ENCODE assay signal across 9 cellular contexts in genomic region chr1:43368646-43369020, GRCh38. TPM values are rescaled to one million over a fixed set of nuclear protein-coding genes. Genes with fewer than 3 reads are reported as not detected.
DNase-seq lines count a peak whose midpoint lies in the region; ATAC-seq and TF ChIP-seq lines count a peak whose summit lies in the region.
"Had no signal": no experiment of that assay in that cellular context is flagged by ENCODE, and none has a peak within 500 bp of the region (broad histone marks: within the 10 kb centered on the region; RNA-seq: fewer than 3 reads in every experiment).

No MANE protein-coding gene starts in this region.

- no peak for ATAC-seq in PC-3
- no peak for ATAC-seq in HG03095 (IDR thresholded peaks at IDR 0.05; ENCODE audit: unreplicated experiment)

- H3K79me1 ChIP-seq in trophoblast cell (ENCODE audit: low read length): peaks cover 20% of the 10 kb centered on the region

- TSS peak; percentile 83 for BruUV-seq in PC-3 (replicated peaks; lab: Mats Ljungman, UMichigan)

- POLR2A ChIA-PET in PC-3 (lab: Charles Lee; ENCODE audit: unreplicated experiment): interaction anchor here (0.8 kb wide), 1 partner anchor 10 kb away, joined by 3 read pairs; the partner anchor contains the start of gene CDC20

- H3K9me2 ChIP-seq in PC-3 (replicated peaks; ENCODE audit: low read length): no peaks in the 10 kb centered on the region

- peaks cover 56% of the 10 kb centered on the region for H3K79me2 ChIP-seq in PC-3 (ENCODE audit: low read length)
- H3K79me2 ChIP-seq in trophoblast cell (ENCODE audit: control insufficient read depth, insufficient read depth, low read length, poor library complexity): peaks cover 15% of the 10 kb centered on the region

- H3K4me2 ChIP-seq in PC-3 (ENCODE audit: low read length) (peak overlapping the region; percentile 96), trophoblast cell (ENCODE audit: low read length) (peak overlapping the region; percentile 70)

- no peak overlapping the region for H2BK5ac ChIP-seq in trophoblast cell (ENCODE audit: low read depth, low read length, poor library complexity)

- H2AK5ac ChIP-seq in trophoblast cell (ENCODE audit: low read length): peak overlapping the region; percentile 8

- TF ChIP-seq CTCF in PC-3 (conservative IDR thresholded peaks at IDR 0.05; ENCODE audit: low read depth, low read length): no peak
- TF ChIP-seq CTCF in epithelial cell of proximal tubule (conservative IDR thresholded peaks at IDR 0.05; ENCODE audit: low read depth, low read length): no peak

- WGBS in trophoblast cell (ENCODE audit: extremely low coverage, insufficient coverage, insufficient read length): no CpG with 5 or more reads among the region's 6 CpGs

- peak overlapping the region; percentile 6 for H2BK120ac ChIP-seq in trophoblast cell (ENCODE audit: insufficient read depth, low read length, poor library complexity)

- H3K4me3 ChIP-seq in GM08714 (ENCODE audit: low read length) (peak overlapping the region; percentile 83), PC-3 (ENCODE audit: low read length) (peak overlapping the region; percentile 86), epithelial cell of proximal tubule (ENCODE audit: low read depth, low read length) (peak overlapping the region; percentile 94), trophoblast cell (ENCODE audit: low read depth, low read length) (no peak overlapping the region)

- peaks cover 59% of the 10 kb centered on the region for H3K4me1 ChIP-seq in PC-3 (ENCODE audit: insufficient read depth, low read length)
- H3K4me1 ChIP-seq in trophoblast cell (ENCODE audit: control insufficient read depth in 1 of 2, insufficient read depth in 2 of 2, low read length in 2 of 2): peaks cover 27 to 33% of the 10 kb centered on the region in 2 experiments

- DNase-seq in PC-3 (no peak), epithelial cell of proximal tubule (ENCODE audit: low read depth) (no peak), trophoblast cell (peak in 1 of 2 donors; percentile 7), AML-193 (lab: John Stamatoyannopoulos, UW) (no peak), NOMO-1 treated with dmso at 0.1 percent for 144 hours (lab: John Stamatoyannopoulos, UW; ENCODE audit: unreplicated experiment) (no peak), DMS114 treated with DMSO at 0.1 percent for 48 hours (lab: John Stamatoyannopoulos, UW; ENCODE audit: unreplicated experiment) (no peak)

- peak overlapping the region; percentile 8 for H3K4ac ChIP-seq in trophoblast cell (ENCODE audit: low read depth, low read length)

- H3K18ac ChIP-seq in trophoblast cell (ENCODE audit: low read length): no peak overlapping the region

- peak overlapping the region; percentile 19 for H4K12ac ChIP-seq in trophoblast cell (ENCODE audit: low read depth, low read length)

- H4K20me1 ChIP-seq in PC-3 (ENCODE audit: low read length): no peaks in the 10 kb centered on the region

- H3F3A ChIP-seq in PC-3 (ENCODE audit: low read length, unreplicated experiment): peaks cover 20% of the 10 kb centered on the region

- intact Hi-C loops in PC-3 (cut with micrococcal nuclease): no loop called here

- H3K9me3 ChIP-seq in PC-3 (ENCODE audit: low read length) (no peaks in the 10 kb centered on the region), trophoblast cell (ENCODE audit: insufficient read depth, low read depth, low read length) (no peaks in the 10 kb centered on the region)

- H3K9ac ChIP-seq in PC-3 (ENCODE audit: low read length) (peak overlapping the region; percentile 91), trophoblast cell (ENCODE audit: low read length) (peak overlapping the region; percentile 11)

- H2AFZ ChIP-seq in PC-3 (ENCODE audit: low read length) (peak overlapping the region; percentile 44; the same call in 1 of the 2 replicates), trophoblast cell (ENCODE audit: insufficient read depth, low read length, poor library complexity) (peak overlapping the region; percentile 82)

- H3K36me3 ChIP-seq in PC-3 (ENCODE audit: low read depth, low read length): peaks cover 15% of the 10 kb centered on the region; the same call in 1 of the 2 replicates
- H3K36me3 ChIP-seq in trophoblast cell (ENCODE audit: control insufficient read depth in 1 of 2, insufficient read depth in 2 of 2, low read length in 2 of 2): peaks cover 12 to 20% of the 10 kb centered on the region in 2 experiments

- CTCF ChIA-PET in PC-3 (lab: Charles Lee): interaction anchor here (0.6 to 1.5 kb wide), 4 partner anchors 10 to 142 kb away, joined by 3 to 6 read pairs (median 4); partner anchors contain the start of gene C1orf210

- H3K27ac ChIP-seq in PC-3 (ENCODE audit: low read length) (peak overlapping the region; percentile 88), trophoblast cell (ENCODE audit: low read depth, low read length) (peak overlapping the region; percentile 96)

- no peak overlapping the region for H3K23ac ChIP-seq in trophoblast cell (ENCODE audit: low read length)

- no peak overlapping the region for H4K8ac ChIP-seq in trophoblast cell (ENCODE audit: low read depth, low read length)

- H3K14ac ChIP-seq in trophoblast cell (ENCODE audit: low read length): peak overlapping the region; percentile 21

- H2BK12ac ChIP-seq in trophoblast cell (ENCODE audit: low read length): no peak overlapping the region

- peak overlapping the region; percentile 33 for H4K91ac ChIP-seq in trophoblast cell (ENCODE audit: low read depth, low read length)

- H3K27me3 ChIP-seq in PC-3 (ENCODE audit: low read length): no peaks in the 10 kb centered on the region
- H3K27me3 ChIP-seq in trophoblast cell (ENCODE audit: insufficient read depth, low read length): no peaks in the 10 kb centered on the region

RNA-seq across cellular contexts. Expression of gene ELOVL1, which starts 0.8 kb away (rescaled TPM):
- total RNA-seq in PC-3 (2014; rRNA removed): 89.5 and 128 TPM in 2 replicates
- 100 and 143 TPM in 2 replicates for total RNA-seq in epithelial cell of proximal tubule
- polyA plus RNA-seq in trophoblast cell (2013): 85.2 and 91.6 TPM in 2 replicates

RNA-seq across cellular contexts. Expression of gene CDC20, which starts 9.9 kb away (rescaled TPM):
- total RNA-seq in PC-3 (2014; rRNA removed) (312 and 349 TPM in 2 replicates), epithelial cell of proximal tubule (166 and 308 TPM in 2 replicates)
- 66.6 and 71.8 TPM in 2 replicates for polyA plus RNA-seq in trophoblast cell (2013)

RNA-seq across cellular contexts. Expression of gene MED8, which starts 21.0 kb away (rescaled TPM):
- total RNA-seq in PC-3 (2014; rRNA removed): 35.5 and 41.8 TPM in 2 replicates
- total RNA-seq in epithelial cell of proximal tubule: 25.2 and 41.7 TPM in 2 replicates
- 41.5 and 42.1 TPM in 2 replicates for polyA plus RNA-seq in trophoblast cell (2013)

RNA-seq across cellular contexts. Expression of gene SZT2, which starts 21.1 kb away (rescaled TPM):
- total RNA-seq in PC-3 (2014; rRNA removed): 22.2 and 31.3 TPM in 2 replicates
- 7.7 and 10.6 TPM in 2 replicates for total RNA-seq in epithelial cell of proximal tubule
- 8.0 and 9.5 TPM in 2 replicates for polyA plus RNA-seq in trophoblast cell (2013)

RNA-seq across cellular contexts. Expression of gene MPL, which starts 31.0 kb away (rescaled TPM):
- total RNA-seq in PC-3 (2014; rRNA removed) (0.35 TPM in 1 of 2 replicates, not detected in the other), epithelial cell of proximal tubule (not detected in 2 replicates)
- polyA plus RNA-seq in trophoblast cell (2013): 0.04 and 0.08 TPM in 2 replicates
- total RNA-seq: LHCN-M2 had no signal
